In the genomic region with DNA sequence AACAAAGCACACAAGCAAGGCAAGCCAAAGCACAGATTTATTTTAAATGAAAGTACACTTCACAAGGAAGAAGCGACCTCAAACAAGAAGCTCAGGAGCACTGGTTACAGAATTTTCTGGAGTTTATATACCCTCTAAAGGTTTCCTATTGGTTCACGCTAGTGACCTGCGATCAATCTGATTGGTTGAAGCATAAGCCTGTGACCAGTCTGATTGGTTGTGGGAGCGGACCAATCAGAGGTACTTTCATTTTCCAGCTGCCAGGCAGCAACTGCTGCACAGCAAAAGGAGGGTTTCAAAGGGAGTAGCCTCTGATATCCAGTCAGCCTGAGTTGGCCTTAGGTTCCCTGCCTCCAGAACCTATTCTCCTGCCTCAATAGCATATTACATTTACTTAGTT, we compare ENCODE assay signal across 16 cellular contexts. TPM values are rescaled to one million over a fixed set of nuclear protein-coding genes. Genes with fewer than 3 reads are reported as not detected.
DNase-seq lines count a peak whose midpoint lies in the region; ATAC-seq and TF ChIP-seq lines count a peak whose summit lies in the region.
"Had no signal": no experiment of that assay in that cellular context is flagged by ENCODE, and none has a peak within 500 bp of the region (broad histone marks: within the 10 kb centered on the region; RNA-seq: fewer than 3 reads in every experiment).

No MANE protein-coding gene starts in this region.

- H3K27ac ChIP-seq in RWPE2 (ENCODE audit: poor library complexity, severe bottlenecking) (peak overlapping the region; percentile 98), epithelial cell of prostate (peak overlapping the region; percentile 99)

- TF ChIP-seq CTCF in RWPE2 (IDR thresholded peaks at IDR 0.05; ENCODE audit: poor library complexity, severe bottlenecking) = no peak
- no peak for TF ChIP-seq CTCF in GM13976 (IDR thresholded peaks at IDR 0.05; ENCODE audit: borderline replicate concordance, control extremely low read depth, extremely low read depth, insufficient read depth, missing control alignments)

- no peaks in the 10 kb centered on the region for H3K27me3 ChIP-seq in RWPE2 (ENCODE audit: insufficient read depth, poor library complexity, severe bottlenecking)

- in situ Hi-C loops in GM13976 (cut with MboI; ENCODE audit: low sequenced_read_pairs, unreplicated experiment) = no loop called here

- peak overlapping the region; percentile 77 for H3K4me3 ChIP-seq in RWPE2 (ENCODE audit: severe bottlenecking)
- H3K4me3 ChIP-seq: HAP-1 had no signal

- ATAC-seq in RWPE2 (ENCODE audit: low read depth) (peak; percentile 62), GM19463 (IDR thresholded peaks at IDR 0.05; ENCODE audit: unreplicated experiment) (no peak), GM21737 (IDR thresholded peaks at IDR 0.05; ENCODE audit: unreplicated experiment) (no peak)

- DNase-seq in AG20443 (ENCODE audit: low spot score) = peak; percentile 15
- peak; percentile 7 for DNase-seq in H4 (ENCODE audit: low spot score)
- peak; percentile 83 for DNase-seq in RWPE2 (ENCODE audit: low spot score)
- DNase-seq in epithelial cell of prostate (ENCODE audit: low read depth, low spot score) = peak; percentile 79
- DNase-seq in GM13976 (ENCODE audit: low spot score) = no peak
- DNase-seq: CD4-positive, alpha-beta memory T cell; GF-D8; NCI-H1092 treated with DMSO at 0.1 percent for 48 hours; NCI-H1694; NCI-H446; NCI-H774; RPMI8226; T-helper 1 cell had no signal

- no peaks in the 10 kb centered on the region for H3K9me3 ChIP-seq in RWPE2 (ENCODE audit: severe bottlenecking)
- H3K9me3 ChIP-seq: HAP-1 had no signal

- H3K36me3 ChIP-seq in RWPE2 (ENCODE audit: low read depth) = peaks cover 21% of the 10 kb centered on the region
- H3K36me3 ChIP-seq: HAP-1 had no signal

- peaks cover 40% of the 10 kb centered on the region for H3K4me1 ChIP-seq in RWPE2 (ENCODE audit: insufficient read depth, poor library complexity, severe bottlenecking)
- H3K4me1 ChIP-seq: HAP-1 had no signal

RNA-seq across cellular contexts. Expression of gene AREG, which starts 4.6 kb away (rescaled TPM):
- 0.91 TPM in 1 of 2 replicates, not detected in the other for total RNA-seq in H4 (2014; rRNA removed; shearing (Covaris generic))
